Comparison of ENCODE assay signal across 1 cellular context in the genomic region with DNA sequence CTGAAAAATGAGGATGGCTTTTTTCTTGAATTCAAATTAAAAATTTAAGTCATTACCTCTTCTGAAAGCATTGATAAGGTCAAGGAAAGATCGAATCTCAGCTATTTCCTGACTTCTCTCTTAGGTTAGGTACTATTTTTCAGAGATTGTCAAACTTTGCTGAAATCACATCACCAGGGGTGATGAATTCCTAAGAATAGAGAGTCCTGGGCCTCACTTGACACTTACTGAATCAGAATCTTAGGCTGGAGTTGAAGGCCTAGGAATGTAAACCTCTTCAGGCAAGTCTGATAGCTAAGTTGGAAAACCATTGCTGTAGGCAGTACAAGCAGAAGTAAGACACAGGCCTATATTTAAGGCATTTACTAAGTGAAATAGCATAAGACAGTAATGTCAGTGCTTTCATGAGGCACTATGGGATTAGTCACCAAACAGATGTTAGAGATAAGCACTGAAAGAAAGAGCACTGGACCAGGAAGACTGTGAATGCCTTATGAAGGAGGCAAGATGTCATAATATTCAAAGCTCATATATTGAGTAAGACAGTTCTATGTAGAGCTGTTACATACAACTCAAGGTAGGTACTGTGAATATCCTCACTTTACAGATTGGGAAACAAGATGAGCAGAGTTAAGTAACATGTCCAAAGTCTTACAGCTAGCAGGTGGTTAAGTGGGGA.
TF ChIP-seq lines count a peak whose summit lies in the region.

No MANE protein-coding gene starts in this region.

TF ChIP-seq in K562, 482 proteins besides CTCF, POLR2A, EP300 and RAD21 (continues in another document):
- TF ChIP-seq CBFA2T2 (conservative IDR thresholded peaks at IDR 0.05): 0 out of 2 replicates have a peak, but pooled peaks have one; percentile 3
- TF ChIP-seq ZNF143 (CRISPR knock-in tag; IDR thresholded peaks at IDR 0.05): no peak
- TF ChIP-seq TAL1 (IDR thresholded peaks at IDR 0.05): peak; percentile 16; the same call in 1 of the 2 replicates
- TF ChIP-seq TCF7 (IDR thresholded peaks at IDR 0.05; ENCODE audit: borderline replicate concordance): no peak
- TF ChIP-seq JUN (IDR thresholded peaks at IDR 0.05; ENCODE audit: borderline replicate concordance, low read depth, low read length): peak; percentile 82
- TF ChIP-seq JUN (CRISPR knock-in tag; IDR thresholded peaks at IDR 0.05; ENCODE audit: borderline replicate concordance): no peak
- TF ChIP-seq, protein P1, sequence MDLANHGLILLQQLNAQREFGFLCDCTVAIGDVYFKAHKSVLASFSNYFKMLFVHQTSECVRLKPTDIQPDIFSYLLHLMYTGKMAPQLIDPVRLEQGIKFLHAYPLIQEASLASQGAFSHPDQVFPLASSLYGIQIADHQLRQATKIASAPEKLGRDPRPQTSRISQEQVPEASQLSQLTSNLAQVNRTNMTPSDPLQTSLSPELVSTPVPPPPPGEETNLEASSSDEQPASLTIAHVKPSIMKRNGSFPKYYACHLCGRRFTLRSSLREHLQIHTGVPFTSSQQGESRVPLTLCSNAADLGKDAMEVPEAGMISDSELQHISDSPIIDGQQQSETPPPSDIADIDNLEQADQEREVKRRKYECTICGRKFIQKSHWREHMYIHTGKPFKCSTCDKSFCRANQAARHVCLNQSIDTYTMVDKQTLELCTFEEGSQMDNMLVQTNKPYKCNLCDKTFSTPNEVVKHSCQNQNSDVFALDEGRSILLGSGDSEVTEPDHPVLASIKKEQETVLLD (IDR thresholded peaks at IDR 0.05): no peak
- no peak for TF ChIP-seq PML (IDR thresholded peaks at IDR 0.05; ENCODE audit: low read length)
- no peak for TF ChIP-seq ZNF77 (CRISPR knock-in tag; IDR thresholded peaks at IDR 0.05)
- peak; percentile 54 for TF ChIP-seq TCF3 (CRISPR knock-in tag; IDR thresholded peaks at IDR 0.05)
- TF ChIP-seq ZFP36 (IDR thresholded peaks at IDR 0.05; ENCODE audit: low read depth, low read length, partially characterized antibody): no peak
- TF ChIP-seq ZFP30 (CRISPR knock-in tag; IDR thresholded peaks at IDR 0.05; ENCODE audit: borderline replicate concordance): no peak
- TF ChIP-seq NR3C1 (CRISPR knock-in tag; IDR thresholded peaks at IDR 0.05): no peak
- no peak for TF ChIP-seq POLR2G (IDR thresholded peaks at IDR 0.05; ENCODE audit: low read depth, low read length)
- TF ChIP-seq SNIP1 (IDR thresholded peaks at IDR 0.05; ENCODE audit: low read depth): no peak
- no peak for TF ChIP-seq MCM5 (IDR thresholded peaks at IDR 0.05; ENCODE audit: low read depth)
- TF ChIP-seq ZNF644 (tag; IDR thresholded peaks at IDR 0.05; ENCODE audit: low read depth): no peak
- 0 out of 2 replicates have a peak, but pooled peaks have one; percentile 54 for TF ChIP-seq SMARCC2 (IDR thresholded peaks at IDR 0.05; ENCODE audit: low read depth)
- TF ChIP-seq, protein P2, sequence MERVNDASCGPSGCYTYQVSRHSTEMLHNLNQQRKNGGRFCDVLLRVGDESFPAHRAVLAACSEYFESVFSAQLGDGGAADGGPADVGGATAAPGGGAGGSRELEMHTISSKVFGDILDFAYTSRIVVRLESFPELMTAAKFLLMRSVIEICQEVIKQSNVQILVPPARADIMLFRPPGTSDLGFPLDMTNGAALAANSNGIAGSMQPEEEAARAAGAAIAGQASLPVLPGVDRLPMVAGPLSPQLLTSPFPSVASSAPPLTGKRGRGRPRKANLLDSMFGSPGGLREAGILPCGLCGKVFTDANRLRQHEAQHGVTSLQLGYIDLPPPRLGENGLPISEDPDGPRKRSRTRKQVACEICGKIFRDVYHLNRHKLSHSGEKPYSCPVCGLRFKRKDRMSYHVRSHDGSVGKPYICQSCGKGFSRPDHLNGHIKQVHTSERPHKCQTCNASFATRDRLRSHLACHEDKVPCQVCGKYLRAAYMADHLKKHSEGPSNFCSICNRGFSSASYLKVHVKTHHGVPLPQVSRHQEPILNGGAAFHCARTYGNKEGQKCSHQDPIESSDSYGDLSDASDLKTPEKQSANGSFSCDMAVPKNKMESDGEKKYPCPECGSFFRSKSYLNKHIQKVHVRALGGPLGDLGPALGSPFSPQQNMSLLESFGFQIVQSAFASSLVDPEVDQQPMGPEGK (CRISPR knock-in tag; IDR thresholded peaks at IDR 0.05; ENCODE audit: borderline replicate concordance): no peak
- TF ChIP-seq E2F3 (CRISPR knock-in tag; IDR thresholded peaks at IDR 0.05): no peak
- TF ChIP-seq STAT5A (IDR thresholded peaks at IDR 0.05; ENCODE audit: borderline replicate concordance, low read length): 0 out of 2 replicates have a peak, but pooled peaks have one; percentile 17
- TF ChIP-seq CEBPG (CRISPR knock-in tag; IDR thresholded peaks at IDR 0.05): no peak
- peak; percentile 20 to 78; a peak in 2 of 4 replicates for TF ChIP-seq CEBPG (tag; conservative IDR thresholded peaks at IDR 0.05 in 1 of 2, IDR thresholded peaks at IDR 0.05 in 1 of 2)
- no peak for TF ChIP-seq ZNF75A (CRISPR knock-in tag; IDR thresholded peaks at IDR 0.05)
- peak; percentile 84 for TF ChIP-seq ATF3 (IDR thresholded peaks at IDR 0.05)
- TF ChIP-seq ATF3 (CRISPR knock-in tag; conservative IDR thresholded peaks at IDR 0.05): no peak
- TF ChIP-seq HMGN3 (IDR thresholded peaks at IDR 0.05; ENCODE audit: borderline replicate concordance, extremely low read depth, insufficient read length, low read depth, low read length): no peak
- peak; percentile 92 for TF ChIP-seq JUND (IDR thresholded peaks at IDR 0.05; ENCODE audit: borderline replicate concordance, low read depth, low read length)
- TF ChIP-seq JUND (tag; IDR thresholded peaks at IDR 0.05; ENCODE audit: borderline replicate concordance, low read depth, low read length): peak; percentile 92; the same call in 2 of the 3 replicates
- TF ChIP-seq SMARCA4 (IDR thresholded peaks at IDR 0.05): peak; percentile 88
- TF ChIP-seq, protein P3, sequence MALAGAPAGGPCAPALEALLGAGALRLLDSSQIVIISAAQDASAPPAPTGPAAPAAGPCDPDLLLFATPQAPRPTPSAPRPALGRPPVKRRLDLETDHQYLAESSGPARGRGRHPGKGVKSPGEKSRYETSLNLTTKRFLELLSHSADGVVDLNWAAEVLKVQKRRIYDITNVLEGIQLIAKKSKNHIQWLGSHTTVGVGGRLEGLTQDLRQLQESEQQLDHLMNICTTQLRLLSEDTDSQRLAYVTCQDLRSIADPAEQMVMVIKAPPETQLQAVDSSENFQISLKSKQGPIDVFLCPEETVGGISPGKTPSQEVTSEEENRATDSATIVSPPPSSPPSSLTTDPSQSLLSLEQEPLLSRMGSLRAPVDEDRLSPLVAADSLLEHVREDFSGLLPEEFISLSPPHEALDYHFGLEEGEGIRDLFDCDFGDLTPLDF (CRISPR knock-in tag; IDR thresholded peaks at IDR 0.05): no peak
- peak; percentile 56 for TF ChIP-seq CEBPB (tag; IDR thresholded peaks at IDR 0.05)
- TF ChIP-seq RBM15 (IDR thresholded peaks at IDR 0.05; ENCODE audit: insufficient read depth, low read length): no peak
- 0 out of 2 replicates have a peak, but pooled peaks have one; percentile 15 for TF ChIP-seq ZFX (CRISPR knock-in tag; IDR thresholded peaks at IDR 0.05)
- TF ChIP-seq, protein P4, sequence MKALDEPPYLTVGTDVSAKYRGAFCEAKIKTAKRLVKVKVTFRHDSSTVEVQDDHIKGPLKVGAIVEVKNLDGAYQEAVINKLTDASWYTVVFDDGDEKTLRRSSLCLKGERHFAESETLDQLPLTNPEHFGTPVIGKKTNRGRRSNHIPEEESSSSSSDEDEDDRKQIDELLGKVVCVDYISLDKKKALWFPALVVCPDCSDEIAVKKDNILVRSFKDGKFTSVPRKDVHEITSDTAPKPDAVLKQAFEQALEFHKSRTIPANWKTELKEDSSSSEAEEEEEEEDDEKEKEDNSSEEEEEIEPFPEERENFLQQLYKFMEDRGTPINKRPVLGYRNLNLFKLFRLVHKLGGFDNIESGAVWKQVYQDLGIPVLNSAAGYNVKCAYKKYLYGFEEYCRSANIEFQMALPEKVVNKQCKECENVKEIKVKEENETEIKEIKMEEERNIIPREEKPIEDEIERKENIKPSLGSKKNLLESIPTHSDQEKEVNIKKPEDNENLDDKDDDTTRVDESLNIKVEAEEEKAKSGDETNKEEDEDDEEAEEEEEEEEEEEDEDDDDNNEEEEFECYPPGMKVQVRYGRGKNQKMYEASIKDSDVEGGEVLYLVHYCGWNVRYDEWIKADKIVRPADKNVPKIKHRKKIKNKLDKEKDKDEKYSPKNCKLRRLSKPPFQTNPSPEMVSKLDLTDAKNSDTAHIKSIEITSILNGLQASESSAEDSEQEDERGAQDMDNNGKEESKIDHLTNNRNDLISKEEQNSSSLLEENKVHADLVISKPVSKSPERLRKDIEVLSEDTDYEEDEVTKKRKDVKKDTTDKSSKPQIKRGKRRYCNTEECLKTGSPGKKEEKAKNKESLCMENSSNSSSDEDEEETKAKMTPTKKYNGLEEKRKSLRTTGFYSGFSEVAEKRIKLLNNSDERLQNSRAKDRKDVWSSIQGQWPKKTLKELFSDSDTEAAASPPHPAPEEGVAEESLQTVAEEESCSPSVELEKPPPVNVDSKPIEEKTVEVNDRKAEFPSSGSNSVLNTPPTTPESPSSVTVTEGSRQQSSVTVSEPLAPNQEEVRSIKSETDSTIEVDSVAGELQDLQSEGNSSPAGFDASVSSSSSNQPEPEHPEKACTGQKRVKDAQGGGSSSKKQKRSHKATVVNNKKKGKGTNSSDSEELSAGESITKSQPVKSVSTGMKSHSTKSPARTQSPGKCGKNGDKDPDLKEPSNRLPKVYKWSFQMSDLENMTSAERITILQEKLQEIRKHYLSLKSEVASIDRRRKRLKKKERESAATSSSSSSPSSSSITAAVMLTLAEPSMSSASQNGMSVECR (CRISPR knock-in tag; IDR thresholded peaks at IDR 0.05): no peak
- peak; percentile 77 for TF ChIP-seq SMARCE1 (IDR thresholded peaks at IDR 0.05)
- TF ChIP-seq ZNF384 (IDR thresholded peaks at IDR 0.05; ENCODE audit: low read depth, low read length): no peak
- TF ChIP-seq, protein P5, sequence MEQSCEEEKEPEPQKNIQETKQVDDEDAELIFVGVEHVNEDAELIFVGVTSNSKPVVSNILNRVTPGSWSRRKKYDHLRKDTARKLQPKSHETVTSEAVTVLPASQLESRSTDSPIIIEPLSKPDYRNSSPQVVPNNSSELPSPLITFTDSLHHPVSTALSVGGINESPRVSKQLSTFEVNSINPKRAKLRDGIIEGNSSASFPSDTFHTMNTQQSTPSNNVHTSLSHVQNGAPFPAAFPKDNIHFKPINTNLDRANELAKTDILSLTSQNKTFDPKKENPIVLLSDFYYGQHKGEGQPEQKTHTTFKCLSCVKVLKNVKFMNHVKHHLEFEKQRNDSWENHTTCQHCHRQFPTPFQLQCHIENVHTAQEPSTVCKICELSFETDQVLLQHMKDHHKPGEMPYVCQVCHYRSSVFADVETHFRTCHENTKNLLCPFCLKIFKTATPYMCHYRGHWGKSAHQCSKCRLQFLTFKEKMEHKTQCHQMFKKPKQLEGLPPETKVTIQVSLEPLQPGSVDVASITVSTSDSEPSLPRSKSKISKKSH (CRISPR knock-in tag; IDR thresholded peaks at IDR 0.05): no peak
- TF ChIP-seq FOXK2 (conservative IDR thresholded peaks at IDR 0.05 in 1 of 2, IDR thresholded peaks at IDR 0.05 in 1 of 2; ENCODE audit: low read depth in 2 of 2): no peak
- no peak for TF ChIP-seq MAFK (IDR thresholded peaks at IDR 0.05; ENCODE audit: low read length)
- TF ChIP-seq ZKSCAN3 (CRISPR knock-in tag; IDR thresholded peaks at IDR 0.05): no peak
- peak; percentile 43; the same call in 1 of the 2 replicates for TF ChIP-seq ATF7 (IDR thresholded peaks at IDR 0.05)
- TF ChIP-seq RFX5 (IDR thresholded peaks at IDR 0.05; ENCODE audit: low read depth, low read length): no peak
- TF ChIP-seq RFX1 (IDR thresholded peaks at IDR 0.05): no peak
- no peak for TF ChIP-seq ELF1 (tag; IDR thresholded peaks at IDR 0.05)
- no peak for TF ChIP-seq KLF16 (IDR thresholded peaks at IDR 0.05)
- no peak for TF ChIP-seq NCOA2 (IDR thresholded peaks at IDR 0.05; ENCODE audit: partially characterized antibody in 2 of 2)
- TF ChIP-seq U2AF2 (optimal IDR thresholded peaks at IDR 0.05; ENCODE audit: low read depth, low read length): no peak
- 0 out of 2 replicates have a peak, but pooled peaks have one; percentile 23 for TF ChIP-seq TEAD4 (IDR thresholded peaks at IDR 0.05; ENCODE audit: low read length)
- no peak for TF ChIP-seq TEAD4 (CRISPR knock-in tag; IDR thresholded peaks at IDR 0.05; ENCODE audit: borderline replicate concordance)
- TF ChIP-seq, protein P6, sequence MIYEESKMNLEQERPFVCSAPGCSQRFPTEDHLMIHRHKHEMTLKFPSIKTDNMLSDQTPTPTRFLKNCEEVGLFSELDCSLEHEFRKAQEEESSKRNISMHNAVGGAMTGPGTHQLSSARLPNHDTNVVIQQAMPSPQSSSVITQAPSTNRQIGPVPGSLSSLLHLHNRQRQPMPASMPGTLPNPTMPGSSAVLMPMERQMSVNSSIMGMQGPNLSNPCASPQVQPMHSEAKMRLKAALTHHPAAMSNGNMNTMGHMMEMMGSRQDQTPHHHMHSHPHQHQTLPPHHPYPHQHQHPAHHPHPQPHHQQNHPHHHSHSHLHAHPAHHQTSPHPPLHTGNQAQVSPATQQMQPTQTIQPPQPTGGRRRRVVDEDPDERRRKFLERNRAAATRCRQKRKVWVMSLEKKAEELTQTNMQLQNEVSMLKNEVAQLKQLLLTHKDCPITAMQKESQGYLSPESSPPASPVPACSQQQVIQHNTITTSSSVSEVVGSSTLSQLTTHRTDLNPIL (CRISPR knock-in tag; IDR thresholded peaks at IDR 0.05): no peak
- TF ChIP-seq GABPB1 (CRISPR knock-in tag; IDR thresholded peaks at IDR 0.05): no peak
- 0 out of 4 replicates have a peak, but pooled peaks of 1 of the 2 experiments have one; percentile 31 for TF ChIP-seq ARNT (IDR thresholded peaks at IDR 0.05)
- peak; percentile 27 for TF ChIP-seq MEIS2 (IDR thresholded peaks at IDR 0.05; ENCODE audit: partially characterized antibody)
- no peak for TF ChIP-seq PCBP1 (IDR thresholded peaks at IDR 0.05; ENCODE audit: low read depth, low read length, poor library complexity, severe bottlenecking)
- TF ChIP-seq CBFA2T3 (IDR thresholded peaks at IDR 0.05): peak; percentile 30
